Comparison of ENCODE assay signal across 2 cellular contexts in the genomic region with DNA sequence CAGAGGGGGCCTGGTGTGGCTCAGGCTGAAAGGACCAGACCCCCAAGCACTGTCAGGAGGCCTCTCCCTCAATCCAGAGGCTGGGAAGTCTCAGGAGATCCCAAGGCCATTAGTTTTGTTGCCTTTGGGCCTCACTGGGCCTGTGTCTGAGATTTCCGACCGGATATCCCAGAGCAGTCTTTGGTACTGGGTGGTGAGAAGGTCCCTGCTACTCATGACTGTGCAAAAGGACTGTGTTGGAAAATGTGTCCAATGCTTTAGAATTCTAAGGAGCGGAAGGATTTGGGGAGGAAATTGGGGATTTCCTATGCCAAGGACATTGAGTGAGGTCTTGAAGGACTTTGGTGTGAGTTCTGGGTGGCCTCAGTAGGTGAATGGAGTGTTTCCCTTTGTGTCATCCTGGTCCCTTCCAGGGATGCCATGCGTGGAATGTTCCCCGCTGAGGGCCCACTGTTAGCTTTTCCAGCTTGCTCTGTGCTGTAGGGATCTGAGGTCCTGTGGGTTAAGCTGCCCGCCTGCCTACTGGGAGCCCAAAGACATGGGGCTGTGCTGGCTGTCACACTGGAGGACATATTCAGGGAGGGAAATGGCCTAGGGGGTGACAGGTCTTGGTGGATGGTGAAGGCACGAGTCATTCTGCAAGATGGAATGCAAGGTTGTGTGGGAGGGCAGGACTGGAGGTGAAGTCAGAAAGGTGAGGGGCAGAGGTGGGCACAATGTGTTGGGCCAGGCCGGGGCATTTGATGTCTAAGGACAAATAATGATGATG.
TF ChIP-seq lines count a peak whose summit lies in the region.

No MANE protein-coding gene starts in this region.

TF ChIP-seq in liver, 16 proteins besides CTCF, POLR2A, EP300 and RAD21:
- peak; percentile 49 for TF ChIP-seq NR2F2 (IDR thresholded peaks at IDR 0.05)
- TF ChIP-seq TAF1 (conservative IDR thresholded peaks at IDR 0.05): no peak

TF ChIP-seq in HepG2, 621 proteins besides CTCF, POLR2A, EP300 and RAD21:
- TF ChIP-seq, protein P1, sequence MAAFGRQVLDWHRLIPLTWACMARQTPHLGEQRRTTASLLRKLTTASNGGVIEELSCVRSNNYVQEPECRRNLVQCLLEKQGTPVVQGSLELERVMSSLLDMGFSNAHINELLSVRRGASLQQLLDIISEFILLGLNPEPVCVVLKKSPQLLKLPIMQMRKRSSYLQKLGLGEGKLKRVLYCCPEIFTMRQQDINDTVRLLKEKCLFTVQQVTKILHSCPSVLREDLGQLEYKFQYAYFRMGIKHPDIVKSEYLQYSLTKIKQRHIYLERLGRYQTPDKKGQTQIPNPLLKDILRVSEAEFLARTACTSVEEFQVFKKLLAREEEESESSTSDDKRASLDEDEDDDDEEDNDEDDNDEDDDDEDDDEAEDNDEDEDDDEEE (CRISPR knock-in tag; IDR thresholded peaks at IDR 0.05): no peak
- TF ChIP-seq, protein P2, sequence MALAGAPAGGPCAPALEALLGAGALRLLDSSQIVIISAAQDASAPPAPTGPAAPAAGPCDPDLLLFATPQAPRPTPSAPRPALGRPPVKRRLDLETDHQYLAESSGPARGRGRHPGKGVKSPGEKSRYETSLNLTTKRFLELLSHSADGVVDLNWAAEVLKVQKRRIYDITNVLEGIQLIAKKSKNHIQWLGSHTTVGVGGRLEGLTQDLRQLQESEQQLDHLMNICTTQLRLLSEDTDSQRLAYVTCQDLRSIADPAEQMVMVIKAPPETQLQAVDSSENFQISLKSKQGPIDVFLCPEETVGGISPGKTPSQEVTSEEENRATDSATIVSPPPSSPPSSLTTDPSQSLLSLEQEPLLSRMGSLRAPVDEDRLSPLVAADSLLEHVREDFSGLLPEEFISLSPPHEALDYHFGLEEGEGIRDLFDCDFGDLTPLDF (CRISPR knock-in tag; IDR thresholded peaks at IDR 0.05): no peak
- TF ChIP-seq, protein P3, sequence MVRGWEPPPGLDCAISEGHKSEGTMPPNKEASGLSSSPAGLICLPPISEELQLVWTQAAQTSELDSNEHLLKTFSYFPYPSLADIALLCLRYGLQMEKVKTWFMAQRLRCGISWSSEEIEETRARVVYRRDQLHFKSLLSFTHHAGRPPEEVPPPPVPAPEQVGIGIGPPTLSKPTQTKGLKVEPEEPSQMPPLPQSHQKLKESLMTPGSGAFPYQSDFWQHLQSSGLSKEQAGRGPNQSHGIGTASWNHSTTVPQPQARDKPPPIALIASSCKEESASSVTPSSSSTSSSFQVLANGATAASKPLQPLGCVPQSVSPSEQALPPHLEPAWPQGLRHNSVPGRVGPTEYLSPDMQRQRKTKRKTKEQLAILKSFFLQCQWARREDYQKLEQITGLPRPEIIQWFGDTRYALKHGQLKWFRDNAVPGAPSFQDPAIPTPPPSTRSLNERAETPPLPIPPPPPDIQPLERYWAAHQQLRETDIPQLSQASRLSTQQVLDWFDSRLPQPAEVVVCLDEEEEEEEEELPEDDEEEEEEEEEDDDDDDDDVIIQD (CRISPR knock-in tag; IDR thresholded peaks at IDR 0.05; ENCODE audit: low read depth): no peak
- TF ChIP-seq, protein P4, sequence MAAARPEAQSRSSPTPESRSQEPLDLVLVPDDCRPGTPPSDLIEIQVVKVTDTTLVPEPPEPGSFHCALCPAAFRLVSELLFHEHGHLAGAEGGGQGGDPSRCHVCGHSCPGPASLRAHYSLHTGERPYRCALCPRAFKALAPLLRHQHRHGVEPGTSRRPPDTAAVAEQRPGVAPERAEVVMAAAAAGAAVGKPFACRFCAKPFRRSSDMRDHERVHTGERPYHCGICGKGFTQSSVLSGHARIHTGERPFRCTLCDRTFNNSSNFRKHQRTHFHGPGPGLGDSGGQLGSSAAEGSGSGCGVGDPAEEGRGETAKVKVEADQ (CRISPR knock-in tag; IDR thresholded peaks at IDR 0.05; ENCODE audit: borderline replicate concordance): no peak
- TF ChIP-seq ESRRA (CRISPR knock-in tag; IDR thresholded peaks at IDR 0.05; ENCODE audit: low read depth): no peak
- TF ChIP-seq TP53 (CRISPR knock-in tag; conservative IDR thresholded peaks at IDR 0.05): no peak
- TF ChIP-seq, protein P5, sequence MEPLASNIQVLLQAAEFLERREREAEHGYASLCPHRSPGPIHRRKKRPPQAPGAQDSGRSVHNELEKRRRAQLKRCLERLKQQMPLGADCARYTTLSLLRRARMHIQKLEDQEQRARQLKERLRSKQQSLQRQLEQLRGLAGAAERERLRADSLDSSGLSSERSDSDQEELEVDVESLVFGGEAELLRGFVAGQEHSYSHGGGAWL (CRISPR knock-in tag; IDR thresholded peaks at IDR 0.05): no peak
- TF ChIP-seq, protein P6, sequence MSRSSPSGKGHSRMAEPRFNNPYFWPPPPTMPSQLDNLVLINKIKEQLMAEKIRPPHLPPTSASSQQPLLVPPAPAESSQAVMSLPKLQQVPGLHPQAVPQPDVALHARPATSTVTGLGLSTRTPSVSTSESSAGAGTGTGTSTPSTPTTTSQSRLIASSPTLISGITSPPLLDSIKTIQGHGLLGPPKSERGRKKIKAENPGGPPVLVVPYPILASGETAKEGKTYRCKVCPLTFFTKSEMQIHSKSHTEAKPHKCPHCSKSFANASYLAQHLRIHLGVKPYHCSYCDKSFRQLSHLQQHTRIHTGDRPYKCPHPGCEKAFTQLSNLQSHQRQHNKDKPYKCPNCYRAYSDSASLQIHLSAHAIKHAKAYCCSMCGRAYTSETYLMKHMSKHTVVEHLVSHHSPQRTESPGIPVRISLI (CRISPR knock-in tag; IDR thresholded peaks at IDR 0.05; ENCODE audit: borderline replicate concordance): no peak
- TF ChIP-seq, protein P7, sequence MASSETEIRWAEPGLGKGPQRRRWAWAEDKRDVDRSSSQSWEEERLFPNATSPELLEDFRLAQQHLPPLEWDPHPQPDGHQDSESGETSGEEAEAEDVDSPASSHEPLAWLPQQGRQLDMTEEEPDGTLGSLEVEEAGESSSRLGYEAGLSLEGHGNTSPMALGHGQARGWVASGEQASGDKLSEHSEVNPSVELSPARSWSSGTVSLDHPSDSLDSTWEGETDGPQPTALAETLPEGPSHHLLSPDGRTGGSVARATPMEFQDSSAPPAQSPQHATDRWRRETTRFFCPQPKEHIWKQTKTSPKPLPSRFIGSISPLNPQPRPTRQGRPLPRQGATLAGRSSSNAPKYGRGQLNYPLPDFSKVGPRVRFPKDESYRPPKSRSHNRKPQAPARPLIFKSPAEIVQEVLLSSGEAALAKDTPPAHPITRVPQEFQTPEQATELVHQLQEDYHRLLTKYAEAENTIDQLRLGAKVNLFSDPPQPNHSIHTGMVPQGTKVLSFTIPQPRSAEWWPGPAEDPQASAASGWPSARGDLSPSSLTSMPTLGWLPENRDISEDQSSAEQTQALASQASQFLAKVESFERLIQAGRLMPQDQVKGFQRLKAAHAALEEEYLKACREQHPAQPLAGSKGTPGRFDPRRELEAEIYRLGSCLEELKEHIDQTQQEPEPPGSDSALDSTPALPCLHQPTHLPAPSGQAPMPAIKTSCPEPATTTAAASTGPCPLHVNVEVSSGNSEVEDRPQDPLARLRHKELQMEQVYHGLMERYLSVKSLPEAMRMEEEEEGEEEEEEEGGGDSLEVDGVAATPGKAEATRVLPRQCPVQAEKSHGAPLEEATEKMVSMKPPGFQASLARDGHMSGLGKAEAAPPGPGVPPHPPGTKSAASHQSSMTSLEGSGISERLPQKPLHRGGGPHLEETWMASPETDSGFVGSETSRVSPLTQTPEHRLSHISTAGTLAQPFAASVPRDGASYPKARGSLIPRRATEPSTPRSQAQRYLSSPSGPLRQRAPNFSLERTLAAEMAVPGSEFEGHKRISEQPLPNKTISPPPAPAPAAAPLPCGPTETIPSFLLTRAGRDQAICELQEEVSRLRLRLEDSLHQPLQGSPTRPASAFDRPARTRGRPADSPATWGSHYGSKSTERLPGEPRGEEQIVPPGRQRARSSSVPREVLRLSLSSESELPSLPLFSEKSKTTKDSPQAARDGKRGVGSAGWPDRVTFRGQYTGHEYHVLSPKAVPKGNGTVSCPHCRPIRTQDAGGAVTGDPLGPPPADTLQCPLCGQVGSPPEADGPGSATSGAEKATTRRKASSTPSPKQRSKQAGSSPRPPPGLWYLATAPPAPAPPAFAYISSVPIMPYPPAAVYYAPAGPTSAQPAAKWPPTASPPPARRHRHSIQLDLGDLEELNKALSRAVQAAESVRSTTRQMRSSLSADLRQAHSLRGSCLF (CRISPR knock-in tag; IDR thresholded peaks at IDR 0.05; ENCODE audit: borderline replicate concordance): no peak
- TF ChIP-seq, protein P8, sequence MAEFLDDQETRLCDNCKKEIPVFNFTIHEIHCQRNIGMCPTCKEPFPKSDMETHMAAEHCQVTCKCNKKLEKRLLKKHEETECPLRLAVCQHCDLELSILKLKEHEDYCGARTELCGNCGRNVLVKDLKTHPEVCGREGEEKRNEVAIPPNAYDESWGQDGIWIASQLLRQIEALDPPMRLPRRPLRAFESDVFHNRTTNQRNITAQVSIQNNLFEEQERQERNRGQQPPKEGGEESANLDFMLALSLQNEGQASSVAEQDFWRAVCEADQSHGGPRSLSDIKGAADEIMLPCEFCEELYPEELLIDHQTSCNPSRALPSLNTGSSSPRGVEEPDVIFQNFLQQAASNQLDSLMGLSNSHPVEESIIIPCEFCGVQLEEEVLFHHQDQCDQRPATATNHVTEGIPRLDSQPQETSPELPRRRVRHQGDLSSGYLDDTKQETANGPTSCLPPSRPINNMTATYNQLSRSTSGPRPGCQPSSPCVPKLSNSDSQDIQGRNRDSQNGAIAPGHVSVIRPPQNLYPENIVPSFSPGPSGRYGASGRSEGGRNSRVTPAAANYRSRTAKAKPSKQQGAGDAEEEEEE (CRISPR knock-in tag; IDR thresholded peaks at IDR 0.05; ENCODE audit: borderline replicate concordance): no peak
- no peak for TF ChIP-seq HDAC1 (CRISPR knock-in tag; IDR thresholded peaks at IDR 0.05)
- TF ChIP-seq, protein P9, sequence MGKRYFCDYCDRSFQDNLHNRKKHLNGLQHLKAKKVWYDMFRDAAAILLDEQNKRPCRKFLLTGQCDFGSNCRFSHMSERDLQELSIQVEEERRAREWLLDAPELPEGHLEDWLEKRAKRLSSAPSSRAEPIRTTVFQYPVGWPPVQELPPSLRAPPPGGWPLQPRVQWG (CRISPR knock-in tag; IDR thresholded peaks at IDR 0.05; ENCODE audit: borderline replicate concordance, low read depth): no peak
